Comparison of ENCODE assay signal across 35 cellular contexts in the genomic region with DNA sequence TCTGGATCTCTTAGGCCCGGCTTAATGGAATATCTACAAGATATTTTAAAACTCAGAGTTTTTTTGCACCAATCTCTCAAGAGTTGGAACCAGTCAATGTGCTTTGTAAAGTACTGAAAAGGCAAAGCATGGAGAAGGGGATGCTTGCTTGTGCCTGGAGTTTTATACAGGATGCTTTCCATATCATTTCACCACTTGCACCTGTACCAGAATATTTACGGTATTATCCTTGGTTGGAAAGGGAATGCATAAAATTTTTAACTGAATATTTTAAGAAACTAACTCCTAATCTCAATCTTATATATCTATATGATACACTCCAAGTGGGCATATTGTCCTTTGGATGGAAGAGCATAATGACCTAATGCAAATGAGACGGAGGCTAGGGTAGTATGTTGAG.
DNase-seq lines count a peak whose midpoint lies in the region; ATAC-seq, FAIRE-seq and TF ChIP-seq lines count a peak whose summit lies in the region.
"Had no signal": no experiment of that assay in that cellular context is flagged by ENCODE, and none has a peak within 500 bp of the region (broad histone marks: within the 10 kb centered on the region; RNA-seq: fewer than 3 reads in every experiment).

No MANE protein-coding gene starts in this region.

- no TSS peak for BruUV-seq in HepG2 (replicated peaks; lab: Mats Ljungman, UMichigan)
- no TSS peak for BruUV-seq in K562 (replicated peaks; lab: Mats Ljungman, UMichigan)

- ATAC-seq in HepG2 (no peak), right lobe of liver (no peak), K562 (no peak)
- ATAC-seq in CD8-positive, alpha-beta T cell = no peak
- ATAC-seq: A549 had no signal

- H3K27ac Mint-ChIP-seq in CD8-positive, alpha-beta T cell = no peak overlapping the region
- H3K27ac Mint-ChIP-seq: B cell; CD14-positive monocyte; CD4-positive, alpha-beta memory T cell; CD4-positive, alpha-beta T cell; CD4-positive, CD25-positive, alpha-beta regulatory T cell; CD8-positive, alpha-beta memory T cell had no signal

- no peak overlapping the region for H3K4me3 ChIP-seq in HepG2 (replicated peaks in 1 of 3; ENCODE audit: insufficient read depth in 1 of 3, low read depth in 2 of 3, low read length in 3 of 3)
- no peak overlapping the region for H3K4me3 ChIP-seq in right lobe of liver
- H3K4me3 ChIP-seq in K562 = no peak overlapping the region
- H3K4me3 ChIP-seq in H1 (ENCODE audit: extremely low read depth in 1 of 4, insufficient read depth in 2 of 4, low read depth in 3 of 4, low read length in 4 of 4) = no peak overlapping the region
- no peak overlapping the region for H3K4me3 ChIP-seq in CD8-positive, alpha-beta T cell (ENCODE audit: low read depth, low read length)
- H3K4me3 ChIP-seq: A549; BLaER1; BLaER1 treated with 17β-estradiol and CSF1 and Interleukin-3, amounts not matched to agents 10 nM and 100 nM had no signal

- H3K23me2 ChIP-seq in H1 (ENCODE audit: low read depth, low read length) = no peaks in the 10 kb centered on the region

- H3K14ac ChIP-seq in H1 (ENCODE audit: insufficient read length) = no peak overlapping the region

- H3K4me1 Mint-ChIP-seq in CD8-positive, alpha-beta T cell (ENCODE audit: low read depth) = no peaks in the 10 kb centered on the region
- H3K4me1 Mint-ChIP-seq: B cell; CD14-positive monocyte; CD4-positive, alpha-beta memory T cell; CD4-positive, CD25-positive, alpha-beta regulatory T cell; CD8-positive, alpha-beta memory T cell had no signal

- no peak overlapping the region for H4K91ac ChIP-seq in H1 (replicated peaks; ENCODE audit: insufficient read length, low read length)

- H3K4ac ChIP-seq in H1 (replicated peaks; ENCODE audit: insufficient read length, low read depth, low read length) = no peak overlapping the region

- TF ChIP-seq CTCF in HepG2 (CRISPR knock-in tag; IDR thresholded peaks at IDR 0.05) (no peak), right lobe of liver (IDR thresholded peaks at IDR 0.05) (no peak), K562 (IDR thresholded peaks at IDR 0.05 in 2 of 3, conservative IDR thresholded peaks at IDR 0.05 in 1 of 3; ENCODE audit: insufficient read depth in 2 of 3, low read depth in 1 of 3, low read length in 3 of 3) (no peak), H1 (IDR thresholded peaks at IDR 0.05; ENCODE audit: control extremely low read depth in 1 of 3, insufficient read depth in 1 of 3, low read depth in 1 of 3, low read length in 3 of 3) (no peak)
- no peak for TF ChIP-seq CTCF in CD8-positive, alpha-beta T cell (IDR thresholded peaks at IDR 0.05)

- H3K4me2 ChIP-seq in HepG2 (ENCODE audit: low read depth, low read length) = no peak overlapping the region
- H3K4me2 ChIP-seq in K562 (ENCODE audit: insufficient read depth, low read length) = no peak overlapping the region
- H3K4me2 ChIP-seq in H1 (ENCODE audit: insufficient read depth in 1 of 2, low read depth in 2 of 2, low read length in 2 of 2) = no peak overlapping the region
- H3K4me2 ChIP-seq: A549 had no signal

- H3K27ac ChIP-seq in HepG2 (ENCODE audit: extremely low read length, insufficient read depth, low read length) = no peak overlapping the region
- H3K27ac ChIP-seq in right lobe of liver = no peak overlapping the region
- H3K27ac ChIP-seq in K562 (ENCODE audit: extremely low read depth, low read depth, low read length) = no peak overlapping the region
- H3K27ac ChIP-seq in H1 (ENCODE audit: low read depth, low read length) = no peak overlapping the region
- no peak overlapping the region for H3K27ac ChIP-seq in CD8-positive, alpha-beta T cell (ENCODE audit: low read depth, low read length)
- H3K27ac ChIP-seq: 22Rv1; A549; BLaER1; BLaER1 treated with 17β-estradiol and CSF1 and Interleukin-3, amounts not matched to agents 10 nM and 100 nM; C4-2B had no signal

- no peaks in the 10 kb centered on the region for H3K36me3 ChIP-seq in HepG2 (replicated peaks in 1 of 2; ENCODE audit: control insufficient read depth in 1 of 2, insufficient read depth in 2 of 2, low read length in 2 of 2)
- no peaks in the 10 kb centered on the region for H3K36me3 ChIP-seq in right lobe of liver
- no peaks in the 10 kb centered on the region for H3K36me3 ChIP-seq in K562 (ENCODE audit: control insufficient read depth, insufficient read depth, low read length)
- H3K36me3 ChIP-seq in H1 (ENCODE audit: control insufficient read depth in 2 of 4, insufficient read depth in 4 of 4, low read length in 3 of 4) = no peaks in the 10 kb centered on the region
- no peaks in the 10 kb centered on the region for H3K36me3 ChIP-seq in CD8-positive, alpha-beta T cell (ENCODE audit: insufficient read depth, low read length)
- H3K36me3 ChIP-seq: BE2C; BLaER1; BLaER1 treated with 17β-estradiol and CSF1 and Interleukin-3, amounts not matched to agents 10 nM and 100 nM had no signal

- no peaks in the 10 kb centered on the region for H3K9me3 Mint-ChIP-seq in CD8-positive, alpha-beta T cell
- H3K9me3 Mint-ChIP-seq: CD4-positive, alpha-beta memory T cell; CD4-positive, alpha-beta T cell; CD8-positive, alpha-beta memory T cell had no signal

- H3K79me2 ChIP-seq in HepG2 (ENCODE audit: insufficient read depth, low read length) (no peaks in the 10 kb centered on the region), K562 (ENCODE audit: control insufficient read depth, insufficient read depth, low read length) (no peaks in the 10 kb centered on the region), H1 (ENCODE audit: control insufficient read depth in 1 of 2, insufficient read depth in 2 of 2, low read length in 2 of 2) (no peaks in the 10 kb centered on the region)

- no peak overlapping the region for H2BK12ac ChIP-seq in H1 (ENCODE audit: low read depth, low read length)

- no peaks in the 10 kb centered on the region for H3K36me3 Mint-ChIP-seq in CD8-positive, alpha-beta T cell
- H3K36me3 Mint-ChIP-seq: CD14-positive monocyte; CD4-positive, alpha-beta memory T cell; CD4-positive, CD25-positive, alpha-beta regulatory T cell; CD8-positive, alpha-beta memory T cell had no signal

- no peak overlapping the region for H2BK20ac ChIP-seq in H1 (ENCODE audit: low read length)

- DNase-seq in DMS79 treated with DMSO at 0.1 percent for 48 hours (lab: John Stamatoyannopoulos, UW) (peak; percentile 21), DMS79 (lab: John Stamatoyannopoulos, UW) (no peak), HepG2 (ENCODE audit: low spot score) (no peak), right lobe of liver (no peak), K562 (ENCODE audit: extremely low read depth in 1 of 4, low spot score in 3 of 4) (no peak), H1 (ENCODE audit: low read depth in 1 of 2, low spot score in 2 of 2) (no peak), islet precursor cell (no peak)
- no peak for DNase-seq in CD8-positive, alpha-beta T cell
- DNase-seq: 8988T; ACHN; AML-193; BE2C; C1 segment of cervical spinal cord; Caco-2; Calu3; CD4-positive, alpha-beta memory T cell; CD4-positive, alpha-beta T cell; CD4-positive, CD25-positive, alpha-beta regulatory T cell; CD8-positive, alpha-beta memory T cell; COR-L47; DMS 273 treated with DMSO at 0.1 percent for 48 hours; DMS153; DMS53; DND-41; EL had no signal

- H2AFZ ChIP-seq in HepG2 (ENCODE audit: low read length) (no peak overlapping the region), K562 (ENCODE audit: low read depth, low read length) (no peak overlapping the region), H1 (ENCODE audit: low read length) (no peak overlapping the region)

- no peak for TF ChIP-seq POLR2A in HepG2 (IDR thresholded peaks at IDR 0.05; ENCODE audit: insufficient read depth in 1 of 2, low read depth in 2 of 2, low read length in 2 of 2)
- no peak for TF ChIP-seq POLR2A in right lobe of liver (IDR thresholded peaks at IDR 0.05)
- no peak for TF ChIP-seq POLR2A in K562 (conservative IDR thresholded peaks at IDR 0.05)
- no peak for TF ChIP-seq POLR2A in H1 (IDR thresholded peaks at IDR 0.05; ENCODE audit: control extremely low read depth in 1 of 2, low read depth in 2 of 2, low read length in 2 of 2)

- H4K5ac ChIP-seq in H1 (ENCODE audit: insufficient read length, low read depth, low read length) = no peak overlapping the region

- no peak overlapping the region for H3K4me3 Mint-ChIP-seq in CD8-positive, alpha-beta T cell
- H3K4me3 Mint-ChIP-seq: B cell; CD14-positive monocyte; CD4-positive, alpha-beta memory T cell; CD4-positive, alpha-beta T cell; CD4-positive, CD25-positive, alpha-beta regulatory T cell; CD8-positive, alpha-beta memory T cell had no signal

- H3K27me3 Mint-ChIP-seq in CD8-positive, alpha-beta T cell (ENCODE audit: low read depth) = peaks cover 9% of the 10 kb centered on the region
- H3K27me3 Mint-ChIP-seq: B cell; CD4-positive, alpha-beta T cell had no signal

- H2BK5ac ChIP-seq in H1 (ENCODE audit: low read depth, low read length) = no peak overlapping the region

- H2BK15ac ChIP-seq in H1 (ENCODE audit: low read length) = no peak overlapping the region

- TF ChIP-seq RAD21 in HepG2 (CRISPR knock-in tag; IDR thresholded peaks at IDR 0.05) (no peak), K562 (CRISPR knock-in tag; conservative IDR thresholded peaks at IDR 0.05 in 1 of 2, IDR thresholded peaks at IDR 0.05 in 1 of 2) (no peak), H1 (IDR thresholded peaks at IDR 0.05 in 1 of 2, conservative IDR thresholded peaks at IDR 0.05 in 1 of 2; ENCODE audit: low read depth in 2 of 2, low read length in 2 of 2) (no peak)

- H3K23ac ChIP-seq in H1 (ENCODE audit: insufficient read length) = no peak overlapping the region

- H2BK120ac ChIP-seq in H1 (replicated peaks; ENCODE audit: low read depth, low read length) = no peak overlapping the region

- in situ Hi-C loops in HepG2 (cut with HindIII; ENCODE audit: extremely low pct_ligation_motif_present, low pct_unique_long_range_greater_than_20kb) = no loop called here
- in situ Hi-C loops in K562 (cut with MboI) = no loop called here

- H2AK5ac ChIP-seq in H1 (ENCODE audit: low read depth, low read length) = no peak overlapping the region

- intact Hi-C loops in HepG2 (cut with micrococcal nuclease; ENCODE audit: unreplicated experiment) = no loop called here
- intact Hi-C loops in right lobe of liver (cut with DNase I) = no loop called here
- intact Hi-C loops in K562 (cut with micrococcal nuclease) = no loop called here
- intact Hi-C loops in CD8-positive, alpha-beta T cell (cut with DNase I, micrococcal nuclease) = no loop called here

- no peak overlapping the region for H3K18ac ChIP-seq in H1 (ENCODE audit: extremely low read depth, low read length)

- POLR2A ChIA-PET in HepG2 (lab: Yijun Ruan, JAX) = no interaction called here
- POLR2A ChIA-PET in K562 (lab: Yijun Ruan, JAX) = no interaction called here
- POLR2A ChIA-PET in H1 (lab: Charles Lee; ENCODE audit: partially characterized antibody) = no interaction called here
- POLR2A ChIA-PET in CD8-positive, alpha-beta T cell (lab: Charles Lee) = interaction anchor here (0.6 kb wide), 1 partner anchor 23 kb away, joined by 3 read pairs; no protein-coding TSS in a partner anchor

- H3K9me3 ChIP-seq in HepG2 (ENCODE audit: low read length) (no peaks in the 10 kb centered on the region), right lobe of liver (no peaks in the 10 kb centered on the region), K562 (replicated peaks; ENCODE audit: control insufficient read depth, insufficient read depth, low read depth, low read length) (no peaks in the 10 kb centered on the region), H1 (ENCODE audit: insufficient read depth in 2 of 2, low read depth in 1 of 2, low read length in 1 of 2) (no peaks in the 10 kb centered on the region)
- no peaks in the 10 kb centered on the region for H3K9me3 ChIP-seq in CD8-positive, alpha-beta T cell (ENCODE audit: low read length)
- H3K9me3 ChIP-seq: A549; BE2C; BLaER1; BLaER1 treated with 17β-estradiol and CSF1 and Interleukin-3, amounts not matched to agents 10 nM and 100 nM; Caco-2 had no signal

- H3K27me3 ChIP-seq in HepG2 (ENCODE audit: control insufficient read depth in 1 of 2, insufficient read depth in 2 of 2, low read length in 2 of 2) (no peaks in the 10 kb centered on the region; a peak in 1 of 5 replicates), right lobe of liver (no peaks in the 10 kb centered on the region), K562 (ENCODE audit: control insufficient read depth in 2 of 2, insufficient read depth in 2 of 2, low read length in 2 of 2) (no peaks in the 10 kb centered on the region), H1 (replicated peaks in 1 of 4; ENCODE audit: control insufficient read depth in 3 of 4, extremely low read depth in 1 of 4, insufficient read depth in 3 of 4, low read length in 3 of 4) (no peaks in the 10 kb centered on the region; a peak in 1 of 7 replicates)
- H3K27me3 ChIP-seq in CD8-positive, alpha-beta T cell (ENCODE audit: insufficient read depth, low read length) = no peaks in the 10 kb centered on the region
- H3K27me3 ChIP-seq: BE2C; BLaER1; BLaER1 treated with 17β-estradiol and CSF1 and Interleukin-3, amounts not matched to agents 10 nM and 100 nM had no signal

- no peaks in the 10 kb centered on the region for H3K9me1 ChIP-seq in K562 (ENCODE audit: control insufficient read depth, insufficient read depth, low read length)

- no peak overlapping the region for H3K56ac ChIP-seq in H1 (replicated peaks; ENCODE audit: insufficient read length, low read depth, low read length)

- no peak overlapping the region for H3K9ac ChIP-seq in HepG2 (ENCODE audit: insufficient read depth, low read depth, low read length)
- no peak overlapping the region for H3K9ac ChIP-seq in K562 (ENCODE audit: insufficient read depth in 1 of 2, low read depth in 2 of 2, low read length in 2 of 2)
- H3K9ac ChIP-seq in H1 (replicated peaks in 1 of 4; ENCODE audit: extremely low read depth in 1 of 4, low read depth in 3 of 4, low read length in 3 of 4) = no peak overlapping the region
- H3K9ac ChIP-seq: BLaER1; BLaER1 treated with 17β-estradiol and CSF1 and Interleukin-3, amounts not matched to agents 10 nM and 100 nM had no signal

- no peaks in the 10 kb centered on the region for H3K79me1 ChIP-seq in H1 (ENCODE audit: low read depth, low read length)

- TF ChIP-seq EP300 in HepG2 (IDR thresholded peaks at IDR 0.05; ENCODE audit: low read depth in 2 of 2, low read length in 2 of 2) (no peak), HepG2 (CRISPR knock-in tag; IDR thresholded peaks at IDR 0.05; ENCODE audit: borderline replicate concordance) (no peak), K562 (IDR thresholded peaks at IDR 0.05; ENCODE audit: low read length) (no peak), H1 (IDR thresholded peaks at IDR 0.05; ENCODE audit: borderline replicate concordance in 1 of 2, low read depth in 2 of 2, low read length in 2 of 2) (no peak)

- H4K20me1 ChIP-seq in HepG2 (ENCODE audit: insufficient read depth, low read length) (no peaks in the 10 kb centered on the region), K562 (replicated peaks; ENCODE audit: control insufficient read depth, insufficient read depth, low read length) (no peaks in the 10 kb centered on the region), H1 (replicated peaks in 1 of 2; ENCODE audit: control insufficient read depth in 1 of 2, insufficient read depth in 2 of 2, low read length in 2 of 2) (no peaks in the 10 kb centered on the region)
- H4K20me1 ChIP-seq: BLaER1; BLaER1 treated with 17β-estradiol and CSF1 and Interleukin-3, amounts not matched to agents 10 nM and 100 nM had no signal

- FAIRE-seq in HepG2 (lab: Jason Lieb, UNC) = no peak
- FAIRE-seq in K562 (lab: Jason Lieb, UNC) = no peak
- no peak for FAIRE-seq in H1 (lab: Jason Lieb, UNC)
- FAIRE-seq: A204.1, A549, D721Med, G401.6 had no signal

- CTCF ChIA-PET in HepG2 (lab: Yijun Ruan, JAX; ENCODE audit: low intra/inter-chr PET ratio, low total read pairs) = no interaction called here
- CTCF ChIA-PET in K562 (lab: Yijun Ruan, JAX; ENCODE audit: low intra/inter-chr PET ratio) = no interaction called here
- CTCF ChIA-PET in H1 (lab: Charles Lee; ENCODE audit: partially characterized antibody) = interaction anchor here (0.8 kb wide), 1 partner anchor 592 kb away, joined by 5 read pairs; no protein-coding TSS in a partner anchor
- CTCF ChIA-PET in CD8-positive, alpha-beta T cell (lab: Charles Lee) = no interaction called here

- 1% methylated on average over 3 of the region's 3 CpGs for WGBS in HepG2 (ENCODE audit: low lambda C conversion rate)
- 76% methylated on average over 3 of the region's 3 CpGs for WGBS in right lobe of liver (ENCODE audit: insufficient coverage, low coverage, low lambda C conversion rate, missing lambda C conversion rate)
- WGBS in K562 (ENCODE audit: insufficient coverage, low coverage, missing lambda C conversion rate) = 0% methylated on average over 3 of the region's 3 CpGs
- 92% methylated on average over 3 of the region's 3 CpGs; no CpG with 5 or more reads in 1 of the 2 experiments for WGBS in H1 (ENCODE audit: extremely low coverage in 1 of 2, insufficient coverage in 1 of 2, insufficient read length in 1 of 2, insufficient replicate concordance in 2 of 2, low coverage in 1 of 2, low lambda C conversion rate in 2 of 2, missing lambda C conversion rate in 1 of 2), 2 experiments

- no peak overlapping the region for H4K8ac ChIP-seq in H1 (ENCODE audit: extremely low read depth, insufficient read depth, low read length)

- H3K4me1 ChIP-seq in HepG2 (ENCODE audit: insufficient read depth, low read length) (no peaks in the 10 kb centered on the region), right lobe of liver (no peaks in the 10 kb centered on the region), K562 (replicated peaks in 1 of 2; ENCODE audit: control insufficient read depth in 2 of 2, insufficient read depth in 2 of 2, low read length in 2 of 2) (no peaks in the 10 kb centered on the region), H1 (replicated peaks in 1 of 4; ENCODE audit: control insufficient read depth in 3 of 4, insufficient read depth in 4 of 4, low read length in 3 of 4) (no peaks in the 10 kb centered on the region)
- H3K4me1 ChIP-seq in CD8-positive, alpha-beta T cell (ENCODE audit: insufficient read depth, low read length) = no peaks in the 10 kb centered on the region
- H3K4me1 ChIP-seq: A549, Caco-2 had no signal
